23 cellular contexts compared by ENCODE assay signal in genomic region chr2:45541450-45541849, GRCh38.
"Had no signal": no experiment of that assay in that cellular context is flagged by ENCODE, and none has a peak within 500 bp of the region (broad histone marks: within the 10 kb centered on the region; RNA-seq: fewer than 3 reads in every experiment).

No MANE protein-coding gene starts in this region.

- H3K27ac Mint-ChIP-seq: activated B cell treated with CpG ODN at 0.5 μM for 24 hours; naive B cell; stimulated activated naive B cell treated with anti-CD40 and anti-IgM and Interleukin-4, amounts not matched to agents 10 μg/mL and 1 μg/mL and 100 μg/mL, for 72 hours had no signal

- H3K4me1 Mint-ChIP-seq: activated B cell treated with CpG ODN at 0.5 μM for 24 hours, naive B cell, neural crest cell had no signal

- H3K4me3 Mint-ChIP-seq: activated B cell treated with CpG ODN at 0.5 μM for 24 hours; naive B cell; neural crest cell; stimulated activated naive B cell treated with anti-CD40 and anti-IgM and Interleukin-4, amounts not matched to agents 10 μg/mL and 1 μg/mL and 100 μg/mL, for 72 hours had no signal

- DNase-seq: activated B cell treated with CpG ODN at 0.5 μM for 24 hours; activated CD4-positive, alpha-beta T cell treated with anti-CD3 and anti-CD28 coated beads for 4 hours; activated CD4-positive, alpha-beta T cell treated with anti-CD3 and anti-CD28 coated beads, Interleukin-2, amount 50 U/mL, for 48 hours; activated naive CD4-positive, alpha-beta T cell treated with Interleukin-2 at 50 U/mL for 16 hours; activated T-cell treated with anti-CD3 and anti-CD28 coated beads, Interleukin-2, amount 50 U/mL, for 48 hours; cerebellar nuclear complex; head of caudate nucleus; hypothalamus; left cardiac atrium; mesenchymal stem cell; mucosa of descending colon; naive B cell; occipital lobe; stimulated activated CD4-positive, alpha-beta T cell treated with anti-CD3 and anti-CD28 coated beads, Interleukin-2, amount 100 ng/mL, for 48 hours; stimulated activated CD8-positive, alpha-beta memory T cell treated with anti-CD3 and anti-CD28 coated beads, Interleukin-4, amount 100 ng/mL, for 48 hours; stimulated activated naive B cell treated with anti-CD40 and anti-IgM and Interleukin-4, amounts not matched to agents 10 μg/mL and 1 μg/mL and 100 μg/mL, for 72 hours; T1000; trophoblast cell; uterus had no signal

- H3K4me1 ChIP-seq: gastroesophageal sphincter, uterus had no signal

- H3K27me3 ChIP-seq: gastroesophageal sphincter, uterus had no signal

- ATAC-seq: gastroesophageal sphincter; left cardiac atrium; mucosa of descending colon; sciatic nerve; stimulated activated naive B cell treated with anti-CD40 and anti-IgM and Interleukin-4, amounts not matched to agents 10 μg/mL and 1 μg/mL and 100 μg/mL, for 72 hours had no signal

- H3K27ac ChIP-seq: coronary artery, gastroesophageal sphincter, uterus had no signal

- H3K9me3 ChIP-seq: gastroesophageal sphincter, uterus had no signal

- H3K27me3 Mint-ChIP-seq: activated B cell treated with CpG ODN at 0.5 μM for 24 hours; naive B cell; stimulated activated naive B cell treated with anti-CD40 and anti-IgM and Interleukin-4, amounts not matched to agents 10 μg/mL and 1 μg/mL and 100 μg/mL, for 72 hours had no signal

- H3K4me3 ChIP-seq: coronary artery, gastroesophageal sphincter, mucosa of descending colon, uterus had no signal

- H3K36me3 ChIP-seq: uterus had no signal
